In the genomic region with DNA sequence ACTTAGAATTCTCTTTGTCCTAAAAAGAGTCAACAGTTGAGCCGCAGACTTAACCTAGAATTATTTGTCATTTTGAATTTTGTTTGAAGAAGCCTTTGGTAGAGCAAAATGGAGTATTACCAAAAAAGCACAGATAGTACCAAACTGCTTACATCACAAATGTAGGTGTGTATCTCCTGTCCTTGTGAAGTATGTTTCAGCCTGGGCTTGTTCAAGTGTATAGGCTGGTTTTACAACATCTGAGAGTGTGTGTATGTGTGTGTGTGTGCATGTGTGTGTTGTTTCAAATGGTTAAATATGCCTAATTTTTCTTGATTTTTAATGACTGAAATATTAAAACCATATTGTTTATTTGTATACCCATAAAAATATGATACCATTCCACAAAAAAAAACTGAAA, we compare ENCODE assay signal across 18 cellular contexts.
DNase-seq lines count a peak whose midpoint lies in the region; ATAC-seq, FAIRE-seq and TF ChIP-seq lines count a peak whose summit lies in the region.
"Had no signal": no experiment of that assay in that cellular context is flagged by ENCODE, and none has a peak within 500 bp of the region (broad histone marks: within the 10 kb centered on the region; RNA-seq: fewer than 3 reads in every experiment).

No MANE protein-coding gene starts in this region.

- H3K4me1 ChIP-seq in keratinocyte (ENCODE audit: control insufficient read depth, extremely low read depth, insufficient read depth, low read length) = peaks cover 19% of the 10 kb centered on the region

- no peak overlapping the region for H3K4me3 ChIP-seq in keratinocyte (ENCODE audit: control insufficient read depth in 2 of 3, extremely low read depth in 1 of 3, insufficient read depth in 2 of 3, low read depth in 1 of 3, low read length in 3 of 3)
- H3K4me3 ChIP-seq: colonic mucosa, SK-N-MC, transverse colon had no signal

- TF ChIP-seq CTCF in keratinocyte (optimal IDR thresholded peaks at IDR 0.05 in 1 of 3, IDR thresholded peaks at IDR 0.05 in 1 of 3, conservative IDR thresholded peaks at IDR 0.05 in 1 of 3; ENCODE audit: extremely low read depth in 1 of 3, insufficient read depth in 2 of 3, low read length in 3 of 3) = no peak

- no peaks in the 10 kb centered on the region for H3K27me3 ChIP-seq in keratinocyte (ENCODE audit: control insufficient read depth, extremely low read depth, insufficient read depth, low read length)
- H3K27me3 ChIP-seq: colonic mucosa, transverse colon had no signal

- peak overlapping the region; percentile 19 for H3K4me3 Mint-ChIP-seq in activated T-helper 17 cell treated with anti-CD3 and anti-CD28 coated beads, Interleukin-2, amount 50 U/mL, for 72 hours
- H3K4me3 Mint-ChIP-seq: activated CD4-positive, alpha-beta T cell treated with anti-CD3 and anti-CD28 coated beads, Interleukin-2, amount 10 ng/mL, durations not matched to agents 24 days and 14 days; stimulated activated effector memory CD8-positive, alpha-beta T cell treated with anti-CD3 and anti-CD28 coated beads, Interleukin-12 subunit alpha, Interleukin-12 subunit beta, amount 100 ng/mL, for 72 hours had no signal

- H2AFZ ChIP-seq in keratinocyte (ENCODE audit: control insufficient read depth, low read length) = no peak overlapping the region

- H4K20me1 ChIP-seq in keratinocyte (ENCODE audit: control insufficient read depth, extremely low read depth, insufficient read depth, low read length) = no peaks in the 10 kb centered on the region

- peak overlapping the region; percentile 26 for H3K27ac Mint-ChIP-seq in activated T-helper 17 cell treated with anti-CD3 and anti-CD28 coated beads, Interleukin-2, amount 50 U/mL, for 72 hours
- H3K27ac Mint-ChIP-seq: activated CD4-positive, alpha-beta T cell treated with anti-CD3 and anti-CD28 coated beads, Interleukin-2, amount 10 ng/mL, durations not matched to agents 24 days and 14 days; progenitor cell of endocrine pancreas had no signal

- no peaks in the 10 kb centered on the region for H3K36me3 Mint-ChIP-seq in activated T-helper 17 cell treated with anti-CD3 and anti-CD28 coated beads, Interleukin-2, amount 50 U/mL, for 72 hours (ENCODE audit: low read depth)
- H3K36me3 Mint-ChIP-seq: CD8-positive, alpha-beta T cell; naive thymus-derived CD8-positive, alpha-beta T cell; stimulated activated effector memory CD8-positive, alpha-beta T cell treated with anti-CD3 and anti-CD28 coated beads, Interleukin-12 subunit alpha, Interleukin-12 subunit beta, amount 100 ng/mL, for 72 hours had no signal

- no peaks in the 10 kb centered on the region for H3K36me3 ChIP-seq in keratinocyte (ENCODE audit: control insufficient read depth in 2 of 2, extremely low read depth in 1 of 2, insufficient read depth in 2 of 2, low read length in 2 of 2)
- H3K36me3 ChIP-seq: colonic mucosa, transverse colon had no signal

- peaks cover 16% of the 10 kb centered on the region for H3K4me1 Mint-ChIP-seq in activated T-helper 17 cell treated with anti-CD3 and anti-CD28 coated beads, Interleukin-2, amount 50 U/mL, for 72 hours

- no peaks in the 10 kb centered on the region for H3K9me1 ChIP-seq in keratinocyte (ENCODE audit: control insufficient read depth, extremely low read depth, insufficient read depth, low read length)

- peak overlapping the region; percentile 43 for H3K4me2 ChIP-seq in keratinocyte (ENCODE audit: control insufficient read depth, extremely low read depth, insufficient read depth, low read depth, low read length)

- H3K27ac ChIP-seq in keratinocyte (ENCODE audit: control insufficient read depth, insufficient read depth, low read length) = peak overlapping the region; percentile 55
- H3K27ac ChIP-seq: colonic mucosa, SK-N-MC, transverse colon had no signal

- FAIRE-seq in keratinocyte (lab: Jason Lieb, UNC) (peak; percentile 17), urothelium cell line (lab: Jason Lieb, UNC) (peak; percentile 46)
- FAIRE-seq: A204.1 had no signal

- no peaks in the 10 kb centered on the region for H3K79me2 ChIP-seq in keratinocyte (ENCODE audit: control insufficient read depth, insufficient read depth, low read length)

- dilution Hi-C loops in keratinocyte (cut with MboI; ENCODE audit: extremely low pct_ligation_motif_present, low sequenced_read_pairs) = no loop called here

- no peaks in the 10 kb centered on the region for H3K9me3 ChIP-seq in keratinocyte (ENCODE audit: control insufficient read depth, low read depth, low read length)
- H3K9me3 ChIP-seq: colonic mucosa, transverse colon had no signal

- no peak for ATAC-seq in activated T-helper 17 cell treated with anti-CD3 and anti-CD28 coated beads, Interleukin-2, amount 50 U/mL, for 72 hours (replicated peaks)

- peak; percentile 14 for DNase-seq in NCI-H2171 treated with DMSO at 0.1 percent for 48 hours (lab: John Stamatoyannopoulos, UW)
- no peak for DNase-seq in NCI-H2171 (lab: John Stamatoyannopoulos, UW)
- DNase-seq in keratinocyte (ENCODE audit: low read depth, low spot score) = no peak
- DNase-seq in urothelium cell line (ENCODE audit: low spot score) = no peak
- no peak for DNase-seq in foreskin melanocyte
- DNase-seq in NCI-H226 = no peak
- DNase-seq in occipital lobe (lab: John Stamatoyannopoulos, UW) = no peak
- DNase-seq: NCI-H526 had no signal

- no peak overlapping the region for H3K9ac ChIP-seq in keratinocyte (ENCODE audit: control insufficient read depth, extremely low read depth, insufficient read depth, low read length)

- no peaks in the 10 kb centered on the region for H3K9me3 Mint-ChIP-seq in activated T-helper 17 cell treated with anti-CD3 and anti-CD28 coated beads, Interleukin-2, amount 50 U/mL, for 72 hours
- H3K9me3 Mint-ChIP-seq: CD8-positive, alpha-beta T cell; naive thymus-derived CD8-positive, alpha-beta T cell; stimulated activated effector memory CD8-positive, alpha-beta T cell treated with anti-CD3 and anti-CD28 coated beads, Interleukin-12 subunit alpha, Interleukin-12 subunit beta, amount 100 ng/mL, for 72 hours had no signal

- H3K27me3 Mint-ChIP-seq in activated T-helper 17 cell treated with anti-CD3 and anti-CD28 coated beads, Interleukin-2, amount 50 U/mL, for 72 hours = no peaks in the 10 kb centered on the region
- H3K27me3 Mint-ChIP-seq: activated CD4-positive, alpha-beta T cell treated with anti-CD3 and anti-CD28 coated beads, Interleukin-2, amount 10 ng/mL, durations not matched to agents 24 days and 14 days; progenitor cell of endocrine pancreas had no signal
